In genomic region chr9:126149661-126150060, GRCh38 we compare ENCODE assay signal across 1 cellular context.
TF ChIP-seq lines count a peak whose summit lies in the region.

No MANE protein-coding gene starts in this region.

TF ChIP-seq in HepG2, 621 proteins besides CTCF, POLR2A, EP300 and RAD21:
- TF ChIP-seq ZBTB40 (IDR thresholded peaks at IDR 0.05) (no peak), ZBTB40 (CRISPR knock-in tag; IDR thresholded peaks at IDR 0.05) (no peak), STAG1 (CRISPR knock-in tag; IDR thresholded peaks at IDR 0.05) (peak; percentile 36), ZNF383 (CRISPR knock-in tag; IDR thresholded peaks at IDR 0.05; ENCODE audit: borderline replicate concordance) (no peak), ZNF788 (CRISPR knock-in tag; IDR thresholded peaks at IDR 0.05; ENCODE audit: borderline replicate concordance) (no peak)
